In the genomic region with DNA sequence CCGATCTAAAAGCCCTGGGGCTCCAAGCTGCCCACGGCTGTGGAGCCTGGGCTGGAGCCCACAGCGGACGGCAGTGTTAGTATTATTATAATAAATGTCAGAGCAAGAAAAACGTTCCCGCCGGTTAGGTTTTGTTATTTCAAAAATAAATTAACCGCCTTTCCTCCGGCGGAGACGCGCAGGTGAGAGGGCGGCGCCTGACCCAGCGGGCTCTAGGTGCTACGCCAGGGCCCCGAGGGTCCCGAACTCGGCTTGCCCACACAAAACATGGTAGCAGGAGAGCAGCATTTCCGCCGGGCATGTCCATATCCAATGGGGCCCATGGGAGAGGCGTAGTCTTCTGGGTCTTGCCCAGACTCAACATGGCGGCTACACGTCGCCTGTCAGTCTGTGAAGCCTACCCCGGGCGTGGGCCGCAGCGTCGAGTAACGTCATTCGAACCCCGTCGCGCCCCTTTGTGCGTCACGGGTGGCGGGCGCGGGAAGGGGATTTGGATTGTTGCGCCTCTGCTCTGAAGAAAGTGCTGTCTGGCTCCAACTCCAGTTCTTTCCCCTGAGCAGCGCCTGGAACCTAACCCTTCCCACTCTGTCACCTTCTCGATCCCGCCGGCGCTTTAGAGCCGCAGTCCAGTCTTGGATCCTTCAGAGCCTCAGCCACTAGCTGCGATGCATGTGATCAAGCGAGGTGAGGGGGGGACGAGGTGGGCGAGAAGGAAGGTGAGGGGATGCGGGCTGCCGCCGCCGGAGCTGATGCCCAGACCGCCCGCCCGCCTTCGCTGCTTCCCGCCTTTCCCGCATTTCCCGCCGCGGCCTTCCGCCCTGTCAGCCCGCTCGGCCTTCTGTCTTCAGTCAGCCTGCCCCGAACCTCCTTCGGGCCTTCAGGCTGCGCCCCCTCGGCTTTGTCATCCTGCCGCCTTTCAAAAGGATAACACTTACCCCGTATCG, we compare ENCODE assay signal across 8 cellular contexts. TPM values are rescaled to one million over a fixed set of nuclear protein-coding genes. Genes with fewer than 3 reads are reported as not detected.
A peak's percentile ranks its signal among the peaks of the same experiment; 100 is the strongest.
DNase-seq lines count a peak whose midpoint lies in the region; ATAC-seq and TF ChIP-seq lines count a peak whose summit lies in the region.

RRM1 (plus strand) TSS at position 452 of the 944 bp plus-strand sequence; CDS start at position 666, 214 bp downstream.

- H3K27ac ChIP-seq in dorsolateral prefrontal cortex (peak within 1 kb of the TSS; percentile 61 to 98 (median 93)), liver (ENCODE audit: low read depth in 1 of 2, low read length in 2 of 2) (peak within 1 kb of the TSS; percentile 84 to 89)

- peaks cover 0 to 20% (median 7%) of the 10 kb centered on the region in 4 donors for H3K4me1 ChIP-seq in liver (ENCODE audit: control insufficient read depth in 4 of 4, insufficient read depth in 4 of 4, low read length in 3 of 4)

- no peaks in the 10 kb centered on the region for H3K9me3 ChIP-seq in liver (ENCODE audit: control insufficient read depth in 4 of 4, low read length in 3 of 4)

- H3K36me3 Mint-ChIP-seq in activated CD4-positive, alpha-beta memory T cell treated with anti-CD3 and anti-CD28 coated beads for 36 hours = peaks cover 29% of the 10 kb centered on the region

- H3K9ac ChIP-seq in liver (ENCODE audit: low read depth in 1 of 2, low read length in 2 of 2) = peak within 1 kb of the TSS; percentile 75 to 97

- intact Hi-C loops in activated CD4-positive, alpha-beta memory T cell treated with anti-CD3 and anti-CD28 coated beads for 36 hours (cut with micrococcal nuclease) = loop anchor here (1.0 kb wide), 4 partner anchors 36 to 297 kb away; partner anchors contain the start of gene NUP98
- intact Hi-C loops in dorsolateral prefrontal cortex (cut with DNase I) = loop anchor here in 1 of 2 donors (5.0 kb wide), 2 partner anchors 297 to 513 kb away; partner anchors contain the start of genes NUP98 and TRIM68

- peak within 1 kb of the TSS; percentile 92 for H3K27ac Mint-ChIP-seq in activated CD4-positive, alpha-beta memory T cell treated with anti-CD3 and anti-CD28 coated beads for 36 hours

- POLR2A ChIA-PET in activated CD4-positive, alpha-beta memory T cell treated with anti-CD3 and anti-CD28 coated beads for 36 hours (lab: Charles Lee) = interaction anchor here (0.6 to 3.6 kb wide), 3 partner anchors 240 to 261 kb away, joined by 3 to 12 read pairs (median 3); partner anchors contain the start of gene RHOG

- H3K4me3 ChIP-seq in dorsolateral prefrontal cortex (peak within 1 kb of the TSS; percentile 56 to 99 (median 92)), liver (ENCODE audit: low read depth in 1 of 3, low read length in 3 of 3) (peak within 1 kb of the TSS; percentile 78 to 97 (median 87))

- under 1% methylated on average over 74 of the region's 74 CpGs for WGBS in liver

- TF ChIP-seq CTCF in dorsolateral prefrontal cortex (IDR thresholded peaks at IDR 0.05 in 54 of 56, conservative IDR thresholded peaks at IDR 0.05 in 2 of 56; ENCODE audit: low read depth in 1 of 56, partially characterized antibody in 56 of 56) = peak in 32 of 56 donors; percentile 6 to 57 (median 30)
- TF ChIP-seq CTCF in liver (IDR thresholded peaks at IDR 0.05; ENCODE audit: low read depth, low read length, missing input control) = no peak

- DNase-seq in CD1c-positive myeloid dendritic cell (ENCODE audit: extremely low spot score) (peak; percentile 97), NCI-H82 treated with DMSO at 0.1 percent for 48 hours (lab: John Stamatoyannopoulos, UW; ENCODE audit: unreplicated experiment) (peak; percentile 82), dorsolateral prefrontal cortex (peak; percentile 91 to 98 (median 96))
- peak; percentile 97 for DNase-seq in activated CD4-positive, alpha-beta memory T cell treated with anti-CD3 and anti-CD28 coated beads for 36 hours
- peak; percentile 95 for DNase-seq in stimulated activated CD4-positive, alpha-beta T cell treated with anti-CD3 and anti-CD28 coated beads, Interleukin-4, amount 100 ng/mL, for 24 hours

- H3K36me3 ChIP-seq in liver (ENCODE audit: control insufficient read depth in 4 of 4, insufficient read depth in 3 of 4, low read depth in 1 of 4, low read length in 3 of 4) = peaks cover 0 to 12% (median 8%) of the 10 kb centered on the region in 4 donors

- no peaks in the 10 kb centered on the region for H3K9me3 Mint-ChIP-seq in activated CD4-positive, alpha-beta memory T cell treated with anti-CD3 and anti-CD28 coated beads for 36 hours

- peak within 1 kb of the TSS; percentile 95 for H3K4me3 Mint-ChIP-seq in activated CD4-positive, alpha-beta memory T cell treated with anti-CD3 and anti-CD28 coated beads for 36 hours

- CTCF ChIA-PET in activated CD4-positive, alpha-beta memory T cell treated with anti-CD3 and anti-CD28 coated beads for 36 hours (lab: Charles Lee) = interaction anchor here (1.5 to 3.6 kb wide), 3 partner anchors 240 to 253 kb away, joined by 4 to 17 read pairs (median 7); partner anchors contain the start of genes RHOG and STIM1

- H3K27me3 Mint-ChIP-seq in activated CD4-positive, alpha-beta memory T cell treated with anti-CD3 and anti-CD28 coated beads for 36 hours = no peaks in the 10 kb centered on the region

- H3K4me1 Mint-ChIP-seq in activated CD4-positive, alpha-beta memory T cell treated with anti-CD3 and anti-CD28 coated beads for 36 hours (ENCODE audit: low read depth) = peaks cover 71% of the 10 kb centered on the region

- peak; percentile 14 to 26 for TF ChIP-seq RAD21 in liver (IDR thresholded peaks at IDR 0.05)

- H3K27me3 ChIP-seq in dorsolateral prefrontal cortex = no peaks in the 10 kb centered on the region
- no peaks in the 10 kb centered on the region for H3K27me3 ChIP-seq in liver (ENCODE audit: control insufficient read depth in 4 of 4, insufficient read depth in 4 of 4, low read length in 3 of 4)

- ATAC-seq in GM19438 (IDR thresholded peaks at IDR 0.05; ENCODE audit: low read depth, unreplicated experiment) = peak; percentile 95
- peak; percentile 75 for ATAC-seq in HG03575 (IDR thresholded peaks at IDR 0.05; ENCODE audit: extremely low read depth, insufficient number of reproducible peaks, low FRiP score, unreplicated experiment)

TF ChIP-seq in liver, 16 proteins besides CTCF, POLR2A, EP300 and RAD21 (continues in another document):
- TF ChIP-seq YY1 (IDR thresholded peaks at IDR 0.05) = peak; percentile 100
- TF ChIP-seq MAX (IDR thresholded peaks at IDR 0.05) = peak; percentile 50
- peak; percentile 62 for TF ChIP-seq TAF1 (conservative IDR thresholded peaks at IDR 0.05)
- peak; percentile 63 for TF ChIP-seq NR2F2 (IDR thresholded peaks at IDR 0.05)
- TF ChIP-seq JUND (IDR thresholded peaks at IDR 0.05) = no peak
- TF ChIP-seq ATF3 (IDR thresholded peaks at IDR 0.05) = peak; percentile 51
- no peak for TF ChIP-seq HNF4G (IDR thresholded peaks at IDR 0.05)
- no peak for TF ChIP-seq FOXA1 (IDR thresholded peaks at IDR 0.05)
- peak in 1 of 2 donors; percentile 24 for TF ChIP-seq EGR1 (IDR thresholded peaks at IDR 0.05; ENCODE audit: low read depth in 2 of 2)
- peak; percentile 38 to 61 for TF ChIP-seq RXRA (IDR thresholded peaks at IDR 0.05)
- TF ChIP-seq HNF4A (conservative IDR thresholded peaks at IDR 0.05) = no peak
- TF ChIP-seq REST (IDR thresholded peaks at IDR 0.05) = peak; percentile 73

RNA-seq across cellular contexts. Expression of gene RRM1, which starts in this region (rescaled TPM):
- 100 to 1,000 TPM; 201 to 203 TPM for total RNA-seq in activated CD4-positive, alpha-beta memory T cell treated with anti-CD3 and anti-CD28 coated beads for 36 hours
- total RNA-seq in dorsolateral prefrontal cortex = 10 to 100 TPM; 19.3 to 43.3 (median 30.8) TPM
- total RNA-seq in liver = 10 to 100 TPM; 21.4 to 69.9 TPM
- 10 to 100 TPM in 1 of 2 donors, 1 to 10 TPM in 1; 8.0 to 11.2 TPM for polyA plus RNA-seq in liver

Comparison
In these comparisons a context has a peak if more than half of its experiments do, and no peak if none do; other contexts are left out.
1. Peak in every context shown above with its lines: DNase-seq, ATAC-seq, H3K4me3 ChIP-seq and H3K27ac ChIP-seq.